9 cellular contexts compared by ENCODE assay signal in the genomic region with DNA sequence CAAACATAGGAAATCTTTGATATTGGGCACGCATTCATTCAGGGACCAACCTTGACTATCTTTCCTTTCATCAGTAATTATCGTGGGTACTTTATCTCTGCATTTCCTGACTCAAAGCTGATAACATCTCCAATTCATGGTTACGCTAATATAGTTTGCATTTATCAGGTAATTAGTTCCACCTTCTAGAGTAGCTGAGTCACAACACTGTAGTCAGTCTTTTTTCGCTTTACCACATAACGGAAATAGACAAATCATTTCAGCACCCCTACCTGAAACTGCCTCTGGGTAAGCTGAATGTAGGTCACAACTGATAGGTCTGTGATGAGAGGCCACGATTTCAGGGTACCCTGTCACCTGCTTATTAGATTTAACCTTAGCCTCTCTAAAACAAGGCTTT. TPM values are rescaled to one million over a fixed set of nuclear protein-coding genes. Genes with fewer than 3 reads are reported as not detected.
DNase-seq lines count a peak whose midpoint lies in the region; ATAC-seq and TF ChIP-seq lines count a peak whose summit lies in the region.
"Had no signal": no experiment of that assay in that cellular context is flagged by ENCODE, and none has a peak within 500 bp of the region (broad histone marks: within the 10 kb centered on the region; RNA-seq: fewer than 3 reads in every experiment).

No MANE protein-coding gene starts in this region.

- peaks cover 11% of the 10 kb centered on the region; the same call in 1 of the 2 replicates for H3K4me1 ChIP-seq in PC-9 (replicated peaks; ENCODE audit: insufficient read depth)
- peaks cover 23% of the 10 kb centered on the region for H3K4me1 ChIP-seq in foreskin keratinocyte
- no peaks in the 10 kb centered on the region for H3K4me1 ChIP-seq in smooth muscle cell (ENCODE audit: low read depth)
- H3K4me1 ChIP-seq in tibial nerve, result peaks cover 0 to 7% (median 3%) of the 10 kb centered on the region in 4 donors
- H3K4me1 ChIP-seq in left lung, result peaks cover 0 to 5% of the 10 kb centered on the region in 2 donors

- peak in 1 of 2 experiments; percentile 71 for DNase-seq in PC-9
- peak; percentile 37 to 64 for DNase-seq in foreskin keratinocyte
- no peak for DNase-seq in SIG-M5 (lab: John Stamatoyannopoulos, UW)
- no peak for DNase-seq in smooth muscle cell (lab: John Stamatoyannopoulos, UW; ENCODE audit: unreplicated experiment)
- no peak for DNase-seq in tibial nerve (ENCODE audit: low spot score in 2 of 2)
- DNase-seq in left lung, result no peak
- DNase-seq: PC-3 had no signal

- no peaks in the 10 kb centered on the region for H3F3A ChIP-seq in PC-9 (ENCODE audit: insufficient read depth, low read depth)
- H3F3A ChIP-seq in smooth muscle cell (ENCODE audit: low read depth), result no peaks in the 10 kb centered on the region

- H3K4me2 ChIP-seq in PC-9 (peak overlapping the region; percentile 14; the same call in 1 of the 2 replicates), smooth muscle cell (no peak overlapping the region)

- WGBS in smooth muscle cell (ENCODE audit: low lambda C conversion rate), result 64% methylated on average over 6 of the region's 6 CpGs
- WGBS in tibial nerve, 2 donors, result 84% methylated on average over 6 of the region's 6 CpGs

- H3K36me3 ChIP-seq in PC-9 (ENCODE audit: low read depth) (no peaks in the 10 kb centered on the region), smooth muscle cell (ENCODE audit: low read depth) (no peaks in the 10 kb centered on the region), tibial nerve (no peaks in the 10 kb centered on the region), left lung (peaks cover 0 to 1% of the 10 kb centered on the region in 2 donors)

- no peak overlapping the region for H3K27ac ChIP-seq in PC-9
- peak overlapping the region; percentile 66 for H3K27ac ChIP-seq in foreskin keratinocyte
- no peak overlapping the region for H3K27ac ChIP-seq in smooth muscle cell (ENCODE audit: low read depth)
- H3K27ac ChIP-seq in tibial nerve, result no peak overlapping the region
- H3K27ac ChIP-seq in left lung, result no peak overlapping the region

- H3K9ac ChIP-seq in smooth muscle cell (ENCODE audit: low read depth), result no peak overlapping the region

- no TSS peak for BruUV-seq in PC-9 (replicated peaks; lab: Mats Ljungman, UMichigan)

- no peaks in the 10 kb centered on the region for H3K27me3 ChIP-seq in PC-9 (ENCODE audit: insufficient read depth, low read depth)
- no peaks in the 10 kb centered on the region for H3K27me3 ChIP-seq in foreskin keratinocyte
- no peaks in the 10 kb centered on the region for H3K27me3 ChIP-seq in smooth muscle cell (ENCODE audit: low read depth)
- no peaks in the 10 kb centered on the region for H3K27me3 ChIP-seq in tibial nerve
- H3K27me3 ChIP-seq in left lung, result no peaks in the 10 kb centered on the region

- TF ChIP-seq CTCF in PC-9 (conservative IDR thresholded peaks at IDR 0.05) (no peak), foreskin keratinocyte (conservative IDR thresholded peaks at IDR 0.05) (no peak), smooth muscle cell (IDR thresholded peaks at IDR 0.05; ENCODE audit: borderline replicate concordance, insufficient read depth, poor library complexity, severe bottlenecking) (no peak), tibial nerve (IDR thresholded peaks at IDR 0.05) (no peak), left lung (IDR thresholded peaks at IDR 0.05) (no peak)

- no peak overlapping the region for H2AFZ ChIP-seq in PC-9
- no peak overlapping the region for H2AFZ ChIP-seq in smooth muscle cell (ENCODE audit: low read depth)

- no peak for TF ChIP-seq POLR2A in tibial nerve (IDR thresholded peaks at IDR 0.05)

- no peaks in the 10 kb centered on the region for H3K9me3 ChIP-seq in PC-9 (ENCODE audit: insufficient read depth, low read depth)
- no peaks in the 10 kb centered on the region for H3K9me3 ChIP-seq in smooth muscle cell (replicated peaks; ENCODE audit: low read depth)
- H3K9me3 ChIP-seq in tibial nerve, result no peaks in the 10 kb centered on the region
- H3K9me3 ChIP-seq in left lung, result no peaks in the 10 kb centered on the region

- CTCF ChIA-PET in PC-9 (lab: Charles Lee), result interaction anchor here (0.5 kb wide), 1 partner anchor 24 kb away, joined by 3 read pairs; no protein-coding TSS in a partner anchor

- intact Hi-C loops in PC-9 (cut with micrococcal nuclease; ENCODE audit: unreplicated experiment) (no loop called here), left lung (cut with DNase I) (no loop called here)

- H3K4me3 ChIP-seq in PC-9 (no peak overlapping the region), smooth muscle cell (no peak overlapping the region), tibial nerve (no peak overlapping the region), left lung (no peak overlapping the region)

- POLR2A ChIA-PET in PC-9 (lab: Charles Lee; ENCODE audit: unreplicated experiment), result no interaction called here

- peak; percentile 100 for ATAC-seq in GM18861 (IDR thresholded peaks at IDR 0.05; ENCODE audit: unreplicated experiment)
- peak; percentile 99 for ATAC-seq in HG02571 (IDR thresholded peaks at IDR 0.05; ENCODE audit: unreplicated experiment)
- ATAC-seq in foreskin keratinocyte, result peak; percentile 48
- no peak for ATAC-seq in left lung
- ATAC-seq: PC-3 had no signal

- H3K9me2 ChIP-seq in PC-9 (ENCODE audit: insufficient read depth), result 0 out of 2 replicates have a peak, but pooled peaks cover 4% of the 10 kb centered on the region

- no peak for TF ChIP-seq EP300 in tibial nerve (IDR thresholded peaks at IDR 0.05)

- H4K20me1 ChIP-seq in PC-9 (ENCODE audit: insufficient read depth) (no peaks in the 10 kb centered on the region), smooth muscle cell (ENCODE audit: low read depth) (no peaks in the 10 kb centered on the region)

- H3K79me2 ChIP-seq in PC-9 (ENCODE audit: low read depth) (no peaks in the 10 kb centered on the region), smooth muscle cell (ENCODE audit: low read depth) (no peaks in the 10 kb centered on the region)

RNA-seq across cellular contexts. Expression of a gene that starts 36.7 kb away (rescaled TPM):
- total RNA-seq in PC-9 (2021) (not detected in 2 replicates), foreskin keratinocyte (not detected in 2 replicates), smooth muscle cell (not detected in 2 replicates), tibial nerve (not detected), left lung (not detected)
- polyA plus RNA-seq in foreskin keratinocyte (not detected in 2 replicates), smooth muscle cell (not detected in 2 replicates)
- total RNA-seq: PC-3 had no signal

RNA-seq across cellular contexts. Expression of a gene that starts 42.0 kb away (rescaled TPM):
- total RNA-seq in PC-9 (2021) (9.5 and 14.0 TPM in 2 replicates), foreskin keratinocyte (6.1 and 6.9 TPM in 2 replicates), smooth muscle cell (14.7 and 15.9 TPM in 2 replicates), tibial nerve (10 to 100 TPM; 11.2 to 49.8 (median 23.3) TPM), left lung (10 to 100 TPM in 1 of 2 donors, 1 to 10 TPM in 1; 9.3 to 14.6 TPM)
- polyA plus RNA-seq in foreskin keratinocyte (2.1 and 2.6 TPM in 2 replicates), smooth muscle cell (5.4 and 6.6 TPM in 2 replicates)

Comparison
In these comparisons a context has a peak if more than half of its experiments do, and no peak if none do; other contexts are left out.
1. DNase-seq: peak in foreskin keratinocyte (2 of 2); none in SIG-M5 (single experiment), smooth muscle cell (single experiment), tibial nerve (0 of 2) and left lung (0 of 2).